Comparison of ENCODE assay signal across 8 cellular contexts in the genomic region with DNA sequence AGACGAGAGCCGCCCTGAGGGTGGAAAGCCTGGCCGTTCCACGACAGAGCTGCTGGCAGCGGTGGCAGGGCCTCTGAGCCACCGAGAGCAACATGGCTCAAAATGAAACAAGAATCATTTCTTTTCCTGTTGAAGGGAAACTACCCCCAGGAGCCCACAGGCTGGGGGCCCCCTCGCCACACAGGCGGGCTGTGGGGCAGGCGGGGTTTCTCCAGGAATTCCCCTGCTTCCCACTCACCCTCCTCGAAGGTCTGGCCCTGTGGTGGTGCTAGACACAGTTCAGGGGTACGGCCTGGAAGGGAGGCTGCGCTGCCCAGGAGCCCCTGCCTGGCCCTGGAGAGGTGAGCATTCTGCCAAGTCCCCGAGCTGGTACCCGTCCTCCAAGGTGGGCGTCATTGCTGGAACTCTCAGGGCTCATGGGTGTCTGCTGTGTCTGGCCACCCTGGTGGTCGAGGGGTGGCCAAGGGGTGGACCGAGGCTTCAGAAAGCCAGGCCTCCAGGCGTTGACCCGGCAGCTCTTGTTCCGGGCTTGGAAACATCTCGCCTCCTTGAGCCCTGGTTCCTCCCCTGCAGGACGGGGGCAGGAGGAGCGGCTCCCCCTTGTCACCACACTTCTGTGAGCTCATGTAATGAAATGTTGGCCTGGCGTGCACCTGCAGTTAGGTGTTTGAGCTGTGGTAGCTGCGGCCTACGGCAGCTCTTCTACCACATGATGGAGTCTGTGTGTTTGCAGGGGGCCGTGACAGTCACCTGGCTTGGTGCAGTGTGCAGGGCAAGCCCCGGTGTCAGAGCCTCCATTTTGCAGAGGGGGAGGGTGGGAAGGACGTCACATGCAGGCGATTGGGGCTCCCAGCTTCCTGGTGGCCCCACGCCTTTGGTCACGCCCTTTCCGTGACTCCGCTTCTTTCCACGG.
DNase-seq lines count a peak whose midpoint lies in the region; ATAC-seq and TF ChIP-seq lines count a peak whose summit lies in the region.

No MANE protein-coding gene starts in this region.

- no peak overlapping the region for H3K4me2 ChIP-seq in smooth muscle cell

- H3K36me3 ChIP-seq in smooth muscle cell (ENCODE audit: low read depth): no peaks in the 10 kb centered on the region

- peaks cover 0 to 9% of the 10 kb centered on the region in 2 donors for H3K9me3 Mint-ChIP-seq in effector memory CD8-positive, alpha-beta T cell

- H3K27ac ChIP-seq in smooth muscle cell (ENCODE audit: low read depth): no peak overlapping the region

- peak; percentile 41 for ATAC-seq in HG02571 (IDR thresholded peaks at IDR 0.05; ENCODE audit: unreplicated experiment)
- ATAC-seq in effector memory CD8-positive, alpha-beta T cell (replicated peaks): peak; percentile 69

- H3K36me3 Mint-ChIP-seq in effector memory CD8-positive, alpha-beta T cell (ENCODE audit: insufficient read depth): peaks cover 51% of the 10 kb centered on the region

- H4K20me1 ChIP-seq in smooth muscle cell (ENCODE audit: low read depth): peaks cover 100% of the 10 kb centered on the region

- H3K4me3 Mint-ChIP-seq in effector memory CD8-positive, alpha-beta T cell: peak overlapping the region; percentile 77 to 87

- H3K27me3 Mint-ChIP-seq in effector memory CD8-positive, alpha-beta T cell: no peaks in the 10 kb centered on the region

- peak; percentile 61 for DNase-seq in activated CD4-positive, CD25-positive, alpha-beta regulatory T cell treated with anti-CD3 and anti-CD28 coated beads, Interleukin-2, amount 50 U/mL, for 16 hours (ENCODE audit: low read depth, low spot score)
- peak; percentile 79 to 81 (median 79) for DNase-seq in effector memory CD8-positive, alpha-beta T cell
- DNase-seq in stimulated activated naive CD4-positive, alpha-beta T cell treated with Interleukin-2 at 50 U/mL for 16 hours (lab: John Stamatoyannopoulos, UW): peak; percentile 86
- DNase-seq in SHP77 treated with DMSO at 0.1 percent for 48 hours (lab: John Stamatoyannopoulos, UW) (no peak), G401 (ENCODE audit: low spot score) (no peak), smooth muscle cell (lab: John Stamatoyannopoulos, UW; ENCODE audit: unreplicated experiment) (no peak)

- H3K9ac ChIP-seq in smooth muscle cell (ENCODE audit: low read depth): no peak overlapping the region

- 96% methylated on average over 29 of the region's 35 CpGs for WGBS in smooth muscle cell (ENCODE audit: low lambda C conversion rate)

- H3K27ac Mint-ChIP-seq in effector memory CD8-positive, alpha-beta T cell: peak overlapping the region; percentile 97 to 99

- in situ Hi-C loops in G401 (cut with HindIII; ENCODE audit: low sequenced_read_pairs): no loop called here

- H3K9me3 ChIP-seq in smooth muscle cell (replicated peaks; ENCODE audit: low read depth): no peaks in the 10 kb centered on the region

- no peaks in the 10 kb centered on the region for H3K27me3 ChIP-seq in smooth muscle cell (ENCODE audit: low read depth)

- peaks cover 90% of the 10 kb centered on the region for H3K79me2 ChIP-seq in smooth muscle cell (ENCODE audit: low read depth)

- H3F3A ChIP-seq in smooth muscle cell (ENCODE audit: low read depth): no peaks in the 10 kb centered on the region

- no peak overlapping the region for H3K4me3 ChIP-seq in smooth muscle cell

- TF ChIP-seq CTCF in GM12873 (IDR thresholded peaks at IDR 0.05; ENCODE audit: insufficient read depth, low read depth, low read length, missing control alignments) (peak; percentile 9), smooth muscle cell (IDR thresholded peaks at IDR 0.05; ENCODE audit: borderline replicate concordance, insufficient read depth, poor library complexity, severe bottlenecking) (no peak)

- no peaks in the 10 kb centered on the region for H3K4me1 ChIP-seq in smooth muscle cell (ENCODE audit: low read depth)

- no peak overlapping the region for H2AFZ ChIP-seq in smooth muscle cell (ENCODE audit: low read depth)

- H3K4me1 Mint-ChIP-seq in effector memory CD8-positive, alpha-beta T cell (ENCODE audit: low read depth in 2 of 2): peaks cover 33 to 59% of the 10 kb centered on the region in 2 donors

Comparison
In these comparisons a context has a peak if more than half of its experiments do, and no peak if none do; other contexts are left out.
1. DNase-seq: peak in activated CD4-positive, CD25-positive, alpha-beta regulatory T cell treated with anti-CD3 and anti-CD28 coated beads, Interleukin-2, amount 50 U/mL, for 16 hours (single experiment), effector memory CD8-positive, alpha-beta T cell (3 of 3) and stimulated activated naive CD4-positive, alpha-beta T cell treated with Interleukin-2 at 50 U/mL for 16 hours (single experiment); none in SHP77 treated with DMSO at 0.1 percent for 48 hours (single experiment), G401 (single experiment) and smooth muscle cell (single experiment).